8 cellular contexts compared by ENCODE assay signal in the genomic region with DNA sequence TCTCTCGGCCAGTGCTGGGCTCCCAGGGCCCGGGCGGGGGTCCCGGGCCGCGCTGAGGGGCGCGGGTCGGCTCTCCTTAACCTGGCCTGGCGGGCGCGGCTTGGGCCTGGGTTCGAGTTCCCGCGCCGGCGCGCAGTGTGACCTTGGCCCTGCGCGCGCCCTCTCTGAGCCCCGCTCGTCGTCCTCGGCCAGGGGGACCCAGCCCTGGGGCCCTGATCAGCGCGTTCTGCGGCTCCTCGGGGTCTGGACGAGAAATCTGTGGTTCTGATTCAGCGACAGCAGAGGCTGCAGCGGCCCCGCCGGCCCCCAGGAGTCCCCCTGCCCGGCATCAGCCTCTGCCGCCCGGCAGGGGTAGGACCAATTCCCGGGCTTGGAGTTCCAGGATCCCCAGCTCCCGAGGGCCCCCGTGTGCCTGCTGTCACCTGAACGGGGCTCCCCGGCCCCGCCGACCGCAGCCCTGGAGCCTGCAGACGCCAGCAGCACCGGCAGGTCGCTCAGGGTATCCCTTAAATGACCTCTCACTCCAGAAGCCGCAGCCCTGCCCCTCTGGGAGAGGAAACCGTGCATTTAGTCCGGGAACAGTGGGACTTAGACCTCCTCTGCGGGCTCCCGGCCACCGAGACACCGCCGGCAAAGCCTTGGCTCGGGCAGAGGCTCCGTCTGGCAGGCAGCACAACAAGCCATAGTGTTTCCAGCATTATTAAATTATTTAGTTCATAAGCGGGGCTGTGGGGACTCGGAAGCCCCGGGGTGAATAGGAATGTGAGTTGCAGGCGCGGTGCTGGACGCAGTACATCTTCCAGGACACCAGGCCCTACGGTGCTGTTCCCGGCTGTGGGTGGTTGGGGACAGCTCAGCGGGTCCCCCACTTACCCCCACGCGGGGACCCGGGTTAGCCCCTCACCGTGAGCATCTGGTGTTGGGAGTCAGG. TPM values are rescaled to one million over a fixed set of nuclear protein-coding genes. Genes with fewer than 3 reads are reported as not detected.
A peak's percentile ranks its signal among the peaks of the same experiment; 100 is the strongest.
DNase-seq lines count a peak whose midpoint lies in the region; ATAC-seq and TF ChIP-seq lines count a peak whose summit lies in the region.

No MANE protein-coding gene starts in this region.

- peak overlapping the region; percentile 96 for H3K27ac Mint-ChIP-seq in activated CD4-positive, alpha-beta T cell treated with anti-CD3 and anti-CD28 coated beads, Interleukin-2, amount 10 ng/mL, durations not matched to agents 7 days and 5 days
- no peak overlapping the region for H3K27ac Mint-ChIP-seq in endothelial cell (ENCODE audit: unreplicated experiment)

- peak overlapping the region; percentile 29 for H3K4me2 ChIP-seq in mesendoderm (ENCODE audit: low read length)

- TF ChIP-seq CTCF in AG04449 (IDR thresholded peaks at IDR 0.05; ENCODE audit: insufficient read depth, low read length, missing control alignments) (peak; percentile 22), endothelial cell (IDR thresholded peaks at IDR 0.05; ENCODE audit: unreplicated experiment) (no peak)

- H3K36me3 ChIP-seq in HUES6 (ENCODE audit: control insufficient read depth, insufficient read depth, low read length) = no peaks in the 10 kb centered on the region
- no peaks in the 10 kb centered on the region for H3K36me3 ChIP-seq in mesendoderm (ENCODE audit: control insufficient read depth, insufficient read depth, low read length)
- H3K36me3 ChIP-seq in thymus (ENCODE audit: control insufficient read depth, insufficient read depth) = peaks cover 3% of the 10 kb centered on the region

- POLR2A ChIA-PET in AG04449 (lab: Yijun Ruan, JAX) = interaction anchor here (2.4 kb wide), 1 partner anchor 9 kb away, joined by 6 read pairs; no protein-coding TSS in a partner anchor
- POLR2A ChIA-PET in activated CD4-positive, alpha-beta T cell treated with anti-CD3 and anti-CD28 coated beads, Interleukin-2, amount 10 ng/mL, durations not matched to agents 7 days and 5 days (lab: Charles Lee) = no interaction called here

- H3K27me3 Mint-ChIP-seq in activated CD4-positive, alpha-beta T cell treated with anti-CD3 and anti-CD28 coated beads, Interleukin-2, amount 10 ng/mL, durations not matched to agents 7 days and 5 days = no peaks in the 10 kb centered on the region
- peaks cover 17% of the 10 kb centered on the region for H3K27me3 Mint-ChIP-seq in endothelial cell (ENCODE audit: unreplicated experiment)

- no peak overlapping the region for H2BK120ac ChIP-seq in mesendoderm (ENCODE audit: low read depth, low read length)

- H3K23ac ChIP-seq in mesendoderm (ENCODE audit: low read length) = peak overlapping the region; percentile 1

- H4K8ac ChIP-seq in mesendoderm (ENCODE audit: low read depth, low read length) = no peak overlapping the region

- no peak overlapping the region for H2BK15ac ChIP-seq in mesendoderm (replicated peaks; ENCODE audit: low read depth)

- H2BK5ac ChIP-seq in mesendoderm (ENCODE audit: low read length) = no peak overlapping the region

- ATAC-seq in GM18909 (IDR thresholded peaks at IDR 0.05; ENCODE audit: poor library complexity, unreplicated experiment) = peak; percentile 7

- peaks cover 31% of the 10 kb centered on the region for H3K36me3 Mint-ChIP-seq in activated CD4-positive, alpha-beta T cell treated with anti-CD3 and anti-CD28 coated beads, Interleukin-2, amount 10 ng/mL, durations not matched to agents 7 days and 5 days (ENCODE audit: low read depth)
- peaks cover 4% of the 10 kb centered on the region for H3K36me3 Mint-ChIP-seq in endothelial cell (ENCODE audit: low read depth, unreplicated experiment)

- DNase-seq in AG04449 (ENCODE audit: low read depth, low spot score) = no peak
- DNase-seq in activated CD4-positive, alpha-beta T cell treated with anti-CD3 and anti-CD28 coated beads, Interleukin-2, amount 10 ng/mL, durations not matched to agents 7 days and 5 days = peak; percentile 27
- DNase-seq in endothelial cell (ENCODE audit: low spot score) = peak; percentile 51
- peak; percentile 58 for DNase-seq in mesendoderm
- no peak for DNase-seq in NCI-H1436 treated with DMSO at 0.1 percent for 48 hours (lab: John Stamatoyannopoulos, UW)

- no peaks in the 10 kb centered on the region for H3K9me3 Mint-ChIP-seq in activated CD4-positive, alpha-beta T cell treated with anti-CD3 and anti-CD28 coated beads, Interleukin-2, amount 10 ng/mL, durations not matched to agents 7 days and 5 days
- no peaks in the 10 kb centered on the region for H3K9me3 Mint-ChIP-seq in endothelial cell (ENCODE audit: unreplicated experiment)

- H3K4me3 Mint-ChIP-seq in activated CD4-positive, alpha-beta T cell treated with anti-CD3 and anti-CD28 coated beads, Interleukin-2, amount 10 ng/mL, durations not matched to agents 7 days and 5 days = peak overlapping the region; percentile 80
- H3K4me3 Mint-ChIP-seq in endothelial cell (ENCODE audit: unreplicated experiment) = peak overlapping the region; percentile 12

- no peaks in the 10 kb centered on the region for H3K9me3 ChIP-seq in HUES6 (ENCODE audit: control insufficient read depth, insufficient read depth, low read depth, low read length)
- no peaks in the 10 kb centered on the region for H3K9me3 ChIP-seq in thymus (ENCODE audit: control insufficient read depth)

- no peak overlapping the region for H2AK5ac ChIP-seq in mesendoderm (ENCODE audit: low read length)

- H3K27ac ChIP-seq in HUES6 (ENCODE audit: low read depth, low read length) (peak overlapping the region; percentile 56; the same call in 1 of the 2 replicates), mesendoderm (ENCODE audit: low read depth, low read length) (no peak overlapping the region), thymus (ENCODE audit: low read depth) (peak overlapping the region; percentile 10)

- H3K4me1 ChIP-seq in HUES6 (ENCODE audit: control insufficient read depth, insufficient read depth, low read length) (peaks cover 12% of the 10 kb centered on the region), mesendoderm (ENCODE audit: control insufficient read depth, low read depth, low read length) (no peaks in the 10 kb centered on the region), thymus (ENCODE audit: control insufficient read depth, insufficient read depth, low read length) (peaks cover 26% of the 10 kb centered on the region)

- peak overlapping the region; percentile 85 for H3K56ac ChIP-seq in mesendoderm (ENCODE audit: low read length)

- H3K79me2 ChIP-seq in mesendoderm (ENCODE audit: control insufficient read depth, insufficient read depth, low read length) = peaks cover 2% of the 10 kb centered on the region

- H3K9ac ChIP-seq in HUES6 (ENCODE audit: low read length) (peak overlapping the region; percentile 59), mesendoderm (ENCODE audit: low read length) (peak overlapping the region; percentile 84)

- no CpG with 5 or more reads among the region's 71 CpGs for WGBS in mesendoderm (ENCODE audit: extremely low coverage, insufficient coverage, low lambda C conversion rate)
- WGBS in thymus = 2% methylated on average over 71 of the region's 71 CpGs

- peak overlapping the region; percentile 9 for H3K18ac ChIP-seq in mesendoderm (ENCODE audit: low read length)

- CTCF ChIA-PET in AG04449 (lab: Yijun Ruan, JAX) = interaction anchor here (0.7 to 1.5 kb wide), 2 partner anchors 9 to 62 kb away, joined by 3 to 4 read pairs; no protein-coding TSS in a partner anchor
- CTCF ChIA-PET in activated CD4-positive, alpha-beta T cell treated with anti-CD3 and anti-CD28 coated beads, Interleukin-2, amount 10 ng/mL, durations not matched to agents 7 days and 5 days (lab: Charles Lee) = interaction anchor here (0.5 to 1.7 kb wide), 7 partner anchors 10 to 306 kb away, joined by 3 to 8 read pairs (median 4); no protein-coding TSS in a partner anchor

- no peak overlapping the region for H4K5ac ChIP-seq in mesendoderm (ENCODE audit: low read length)

- H3K4me3 ChIP-seq in AG04449 (ENCODE audit: low read depth, low read length) (peak overlapping the region; percentile 74), HUES6 (ENCODE audit: low read depth, low read length) (peak overlapping the region; percentile 84), mesendoderm (ENCODE audit: low read length) (peak overlapping the region; percentile 77), thymus (ENCODE audit: low read length) (peak overlapping the region; percentile 73)

- peaks cover 61% of the 10 kb centered on the region for H3K4me1 Mint-ChIP-seq in activated CD4-positive, alpha-beta T cell treated with anti-CD3 and anti-CD28 coated beads, Interleukin-2, amount 10 ng/mL, durations not matched to agents 7 days and 5 days
- peaks cover 38% of the 10 kb centered on the region for H3K4me1 Mint-ChIP-seq in endothelial cell (ENCODE audit: unreplicated experiment)

- H3K4ac ChIP-seq in mesendoderm (ENCODE audit: low read depth, low read length) = peak overlapping the region; percentile 49

- peaks cover 5% of the 10 kb centered on the region for H3K79me1 ChIP-seq in mesendoderm (ENCODE audit: low read length)

- H3K27me3 ChIP-seq in HUES6 (ENCODE audit: control insufficient read depth, insufficient read depth, low read length) (no peaks in the 10 kb centered on the region), mesendoderm (ENCODE audit: insufficient read depth, low read length, poor library complexity) (no peaks in the 10 kb centered on the region), thymus (ENCODE audit: control insufficient read depth, insufficient read depth) (peaks cover 2% of the 10 kb centered on the region)

RNA-seq across cellular contexts. Expression of a gene that starts 0.6 kb away (rescaled TPM):
- total RNA-seq in activated CD4-positive, alpha-beta T cell treated with anti-CD3 and anti-CD28 coated beads, Interleukin-2, amount 10 ng/mL, durations not matched to agents 7 days and 5 days = 10 to 100 TPM; 40.7 to 44.8 TPM
- total RNA-seq in endothelial cell (ENCODE audit: unreplicated experiment) = 26.9 TPM
- 8.7 TPM for polyA plus RNA-seq in mesendoderm (2013, experiment 1 of 2)
- polyA plus RNA-seq in mesendoderm (2013, experiment 2 of 2) = 8.9 TPM
- 8.9 TPM for polyA plus RNA-seq in thymus

RNA-seq across cellular contexts. Expression of a gene that starts 49.4 kb away (rescaled TPM):
- 100 to 1,000 TPM; 148 to 158 TPM for total RNA-seq in activated CD4-positive, alpha-beta T cell treated with anti-CD3 and anti-CD28 coated beads, Interleukin-2, amount 10 ng/mL, durations not matched to agents 7 days and 5 days
- 125 TPM for total RNA-seq in endothelial cell (ENCODE audit: unreplicated experiment)
- 199 TPM for polyA plus RNA-seq in mesendoderm (2013, experiment 1 of 2)
- 193 TPM for polyA plus RNA-seq in mesendoderm (2013, experiment 2 of 2)
- polyA plus RNA-seq in thymus = 86.0 TPM

Comparison
In these comparisons a context has a peak if more than half of its experiments do, and no peak if none do; other contexts are left out.
1. DNase-seq: peak in activated CD4-positive, alpha-beta T cell treated with anti-CD3 and anti-CD28 coated beads, Interleukin-2, amount 10 ng/mL, durations not matched to agents 7 days and 5 days (single experiment), endothelial cell (single experiment) and mesendoderm (single experiment); none in AG04449 (single experiment) and NCI-H1436 treated with DMSO at 0.1 percent for 48 hours (single experiment).
2. Peak in every context shown above with its lines, with median percentiles within 50 percentile points of each other: H3K4me3 ChIP-seq.